In the genomic region with DNA sequence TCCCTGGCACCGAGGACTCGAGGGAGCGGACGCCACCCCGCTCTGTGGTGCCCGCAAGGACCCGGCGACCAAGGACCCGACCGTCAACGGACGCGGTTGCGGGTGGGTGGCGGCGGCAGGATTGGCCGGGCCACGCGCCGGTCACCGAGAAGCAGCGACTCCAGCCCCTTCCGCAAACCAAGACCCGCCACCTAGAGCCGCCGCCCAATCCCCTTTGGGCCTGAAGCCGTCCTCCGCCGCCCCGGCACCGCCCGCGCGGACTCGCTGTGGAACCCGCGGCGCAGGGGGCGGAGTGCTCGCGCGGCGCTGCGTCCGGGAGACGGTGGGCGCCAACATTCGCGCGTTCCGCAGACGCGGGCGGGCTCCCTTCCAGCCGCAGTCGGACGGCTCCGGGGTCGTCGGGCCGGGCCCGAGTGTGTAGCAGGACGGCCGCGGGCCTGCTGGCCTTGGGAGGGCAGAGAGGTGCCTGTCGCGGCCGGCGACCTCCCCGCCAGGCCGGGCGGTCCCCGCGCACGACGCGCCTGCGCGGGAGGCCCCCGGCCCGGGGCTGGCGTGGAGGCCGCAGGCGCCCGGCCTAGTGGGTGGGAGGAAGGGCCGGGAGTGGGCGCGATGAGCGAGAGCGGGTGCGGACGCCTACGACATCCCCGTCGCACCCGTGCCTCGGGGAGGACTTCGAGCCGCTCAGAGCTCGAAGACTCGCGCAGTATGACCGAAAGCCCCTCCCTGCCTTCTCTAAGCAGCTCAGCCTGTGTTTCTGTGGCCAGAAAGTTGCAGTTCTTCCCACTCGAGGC, we compare ENCODE assay signal across 8 cellular contexts. TPM values are rescaled to one million over a fixed set of nuclear protein-coding genes. Genes with fewer than 3 reads are reported as not detected.
DNase-seq lines count a peak whose midpoint lies in the region; ATAC-seq and TF ChIP-seq lines count a peak whose summit lies in the region.

FAM228B (plus strand) TSS at position 258 of the 791 bp plus-strand sequence. CDS start 893 bp downstream, outside the sequence.
A gene with protein sequence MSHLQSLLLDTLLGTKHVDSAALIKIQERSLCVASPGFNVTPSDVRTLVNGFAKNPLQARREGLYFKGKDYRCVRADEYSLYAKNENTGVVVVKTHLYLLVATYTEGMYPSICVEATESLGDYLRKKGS (minus strand): TSS at position 123 of the 791 bp plus-strand sequence. CDS start 799 bp downstream, outside the sequence.

- ATAC-seq in HG02610 (IDR thresholded peaks at IDR 0.05; ENCODE audit: unreplicated experiment) (peak; percentile 89), left ventricle myocardium superior (peak; percentile 98), psoas muscle (peak; percentile 97 to 98 (median 98))

- H3K4me3 ChIP-seq in GM12875 (ENCODE audit: low read depth, low read length) (peak within 1 kb of the TSS; percentile 73), psoas muscle (peak within 1 kb of the TSS; percentile 82), vagina (peak within 1 kb of the TSS; percentile 74 to 81)

- intact Hi-C loops in left ventricle myocardium superior (cut with micrococcal nuclease) (no loop called here), psoas muscle (cut with DNase I) (no loop called here), vagina (cut with DNase I) (no loop called here)

- DNase-seq in NCI-H1092 (lab: John Stamatoyannopoulos, UW) (peak; percentile 54), SW 1271 (lab: John Stamatoyannopoulos, UW) (peak; percentile 83 to 88), amniotic epithelial cell (ENCODE audit: low read depth) (peak; percentile 75), left ventricle myocardium superior (peak; percentile 95), psoas muscle (peak; percentile 92 to 95), vagina (ENCODE audit: extremely low spot score in 2 of 2) (no peak)

- H3K27ac ChIP-seq in psoas muscle (peak within 1 kb of the TSS; percentile 94), vagina (peak within 1 kb of the TSS; percentile 91)

- 0 to 1% (median 1%) methylated on average over 71 to 104 of the region's 104 CpGs for WGBS in psoas muscle, 3 donors

- TF ChIP-seq CTCF in GM12875 (IDR thresholded peaks at IDR 0.05; ENCODE audit: borderline replicate concordance, insufficient read depth, low read depth, low read length) (no peak), psoas muscle (IDR thresholded peaks at IDR 0.05) (no peak), vagina (IDR thresholded peaks at IDR 0.05) (no peak)

- H3K27me3 ChIP-seq in psoas muscle (ENCODE audit: insufficient read depth in 3 of 3, low read length in 2 of 3), result no peaks in the 10 kb centered on the region
- H3K27me3 ChIP-seq in vagina, result no peaks in the 10 kb centered on the region

- no peaks in the 10 kb centered on the region for H3K36me3 ChIP-seq in psoas muscle (ENCODE audit: insufficient read depth in 1 of 2, low read depth in 1 of 2)
- H3K36me3 ChIP-seq in vagina, result no peaks in the 10 kb centered on the region

- H3K4me1 ChIP-seq in psoas muscle (peaks cover 17% of the 10 kb centered on the region), vagina (peaks cover 23% of the 10 kb centered on the region)

- TF ChIP-seq POLR2A in vagina (IDR thresholded peaks at IDR 0.05), result peak in 1 of 2 donors; percentile 43

- H3K9me3 ChIP-seq in psoas muscle, result no peaks in the 10 kb centered on the region
- H3K9me3 ChIP-seq in vagina, result no peaks in the 10 kb centered on the region

RNA-seq across cellular contexts. Expression of gene FAM228B, which starts in this region (rescaled TPM):
- total RNA-seq in left ventricle myocardium superior (27.3 TPM), psoas muscle (10 to 100 TPM; 12.4 to 30.1 (median 12.8) TPM), vagina (16.5 TPM)
- polyA plus RNA-seq in psoas muscle, result 1 to 10 TPM; 2.5 to 6.9 (median 5.2) TPM

RNA-seq across cellular contexts. Expression of the second gene that starts in this region (rescaled TPM):
- total RNA-seq in left ventricle myocardium superior, result 0.62 TPM
- under 1 TPM in 3 of 4 donors, not detected in 1; 0.24 to 0.45 (median 0.34) TPM for total RNA-seq in psoas muscle
- polyA plus RNA-seq in psoas muscle, result 1 to 10 TPM in 1 of 3 donors, under 1 TPM in 2; 0.18 to 1.2 (median 0.35) TPM
- total RNA-seq in vagina, result not detected

Comparison
In these comparisons a context has a peak if more than half of its experiments do, and no peak if none do; other contexts are left out.
1. DNase-seq: peak in NCI-H1092 (single experiment), SW 1271 (2 of 2), amniotic epithelial cell (single experiment), left ventricle myocardium superior (single experiment) and psoas muscle (2 of 2); none in vagina (0 of 2).
2. Peak in every context shown above with its lines, with median percentiles within 50 percentile points of each other: H3K4me3 ChIP-seq and ATAC-seq.